In the genomic region with DNA sequence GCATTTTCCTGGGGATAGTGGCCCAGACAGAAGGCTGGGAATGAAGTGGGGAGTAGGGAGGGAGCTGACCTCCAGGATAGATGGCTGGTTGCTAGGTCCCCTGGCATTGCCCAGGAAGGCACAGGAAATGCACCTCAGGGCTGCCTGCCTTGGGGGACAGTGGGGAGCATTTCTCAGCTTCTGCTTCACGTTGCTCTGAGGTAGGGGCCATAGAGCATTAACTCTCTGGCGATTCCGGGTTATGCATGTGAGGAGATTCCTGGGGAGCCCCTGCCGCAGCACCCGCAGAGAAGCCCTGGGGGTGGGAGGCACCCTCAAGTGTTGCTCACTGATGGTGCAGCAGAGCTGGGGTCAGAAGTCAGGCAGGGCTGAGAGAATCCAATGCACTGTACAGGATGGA, we compare ENCODE assay signal across 33 cellular contexts.
"Had no signal": no experiment of that assay in that cellular context is flagged by ENCODE, and none has a peak within 500 bp of the region (broad histone marks: within the 10 kb centered on the region; RNA-seq: fewer than 3 reads in every experiment).

No MANE protein-coding gene starts in this region.

- H3K27me3 Mint-ChIP-seq: stimulated activated memory B cell treated with anti-CD40 and anti-IgM and Interleukin-4, amounts not matched to agents 10 μg/mL and 1 μg/mL and 100 μg/mL, for 72 hours had no signal

- H3K36me3 ChIP-seq: adrenal gland, colonic mucosa, lower lobe of right lung, neutrophil, ovary, SJCRH30, upper lobe of left lung had no signal

- DNase-seq: activated CD4-positive, alpha-beta T cell treated with anti-CD3 and anti-CD28 coated beads, Interleukin-2, amount 50 U/mL, for 1 hour; activated CD4-positive, CD25-positive, alpha-beta regulatory T cell treated with anti-CD3 and anti-CD28 coated beads, Interleukin-2, amount 50 U/mL, for 72 hours; activated naive CD4-positive, alpha-beta T cell treated with anti-CD3 and anti-CD28 coated beads for 36 hours; activated naive CD8-positive, alpha-beta T cell treated with anti-CD3 and anti-CD28 coated beads for 36 hours; activated T-cell treated with anti-CD3 and anti-CD28 coated beads, Interleukin-2, amount 50 U/mL, for 48 hours; aorta; body of pancreas; cerebellar nuclear complex; colonic mucosa; effector memory CD8-positive, alpha-beta T cell; kidney glomerular epithelial cell; lower lobe of right lung; naive B cell; nephron progenitor cell; stimulated activated CD4-positive, alpha-beta T cell treated with anti-CD3 and anti-CD28 coated beads, Interleukin-4, amount 100 ng/mL, for 4 hours; stimulated activated CD8-positive, alpha-beta memory T cell treated with anti-CD3 and anti-CD28 coated beads, Interleukin-4, amount 100 ng/mL, for 48 hours; stimulated activated naive CD8-positive, alpha-beta T cell treated with anti-CD3 and anti-CD28 coated beads, Interleukin-15, amount 100 ng/mL, for 72 hours; substantia nigra; T-helper 17 cell; T1000; upper lobe of left lung had no signal

- H3K27ac ChIP-seq: adrenal gland, body of pancreas, colonic mucosa, dorsolateral prefrontal cortex, lower lobe of right lung, neutrophil, ovary, SJCRH30, skin epidermis, upper lobe of left lung had no signal

- H3K9me3 Mint-ChIP-seq: activated naive CD4-positive, alpha-beta T cell treated with anti-CD3 and anti-CD28 coated beads for 36 hours; activated naive CD8-positive, alpha-beta T cell treated with anti-CD3 and anti-CD28 coated beads for 36 hours; activated T-helper 2 cell treated with anti-CD3 and anti-CD28 coated beads, Interferon-gamma antibody, Interleukin-2, Interleukin-4, amounts not matched to agents 10 μg/mL and 5 μg/mL and 100 μg/mL, durations not matched to agents 14 hours and 24 hours and 36 hours; effector memory CD8-positive, alpha-beta T cell; stimulated activated naive CD8-positive, alpha-beta T cell treated with anti-CD3 and anti-CD28 coated beads, Interleukin-15, amount 100 ng/mL, for 72 hours had no signal

- ATAC-seq: body of pancreas; effector memory CD8-positive, alpha-beta T cell; esophagus mucosa; left lobe of liver; lower lobe of right lung; SK-N-SH treated with all-trans-retinoic acid at 6 μM for 48 hours; stimulated activated memory B cell treated with anti-CD40 and anti-IgM and Interleukin-4, amounts not matched to agents 10 μg/mL and 1 μg/mL and 100 μg/mL, for 72 hours; stimulated activated naive CD8-positive, alpha-beta T cell treated with anti-CD3 and anti-CD28 coated beads, Interleukin-15, amount 100 ng/mL, for 72 hours; T-helper 17 cell had no signal

- H3K9me3 ChIP-seq: adrenal gland, body of pancreas, colonic mucosa, lower lobe of right lung, neutrophil, ovary, SJCRH30, upper lobe of left lung had no signal

- H3K4me3 Mint-ChIP-seq: activated naive CD4-positive, alpha-beta T cell treated with anti-CD3 and anti-CD28 coated beads for 36 hours; activated naive CD8-positive, alpha-beta T cell treated with anti-CD3 and anti-CD28 coated beads for 36 hours; effector memory CD8-positive, alpha-beta T cell; naive B cell; nephron progenitor cell; stimulated activated memory B cell treated with anti-CD40 and anti-IgM and Interleukin-4, amounts not matched to agents 10 μg/mL and 1 μg/mL and 100 μg/mL, for 72 hours; stimulated activated naive CD8-positive, alpha-beta T cell treated with anti-CD3 and anti-CD28 coated beads, Interleukin-15, amount 100 ng/mL, for 72 hours; T-helper 17 cell had no signal

- H3K4me1 ChIP-seq: adrenal gland, body of pancreas, colonic mucosa, lower lobe of right lung, upper lobe of left lung had no signal

- H3K4me3 ChIP-seq: adrenal gland, body of pancreas, colonic mucosa, dorsolateral prefrontal cortex, lower lobe of right lung, ovary, SJCRH30, skin epidermis, upper lobe of left lung had no signal

- H3K27ac Mint-ChIP-seq: activated naive CD4-positive, alpha-beta T cell treated with anti-CD3 and anti-CD28 coated beads for 36 hours; activated naive CD8-positive, alpha-beta T cell treated with anti-CD3 and anti-CD28 coated beads for 36 hours; activated T-helper 2 cell treated with anti-CD3 and anti-CD28 coated beads, Interferon-gamma antibody, Interleukin-2, Interleukin-4, amounts not matched to agents 10 μg/mL and 5 μg/mL and 100 μg/mL, durations not matched to agents 14 hours and 24 hours and 36 hours; effector memory CD8-positive, alpha-beta T cell; naive B cell; nephron progenitor cell; progenitor cell of endocrine pancreas; stimulated activated memory B cell treated with anti-CD40 and anti-IgM and Interleukin-4, amounts not matched to agents 10 μg/mL and 1 μg/mL and 100 μg/mL, for 72 hours; stimulated activated naive CD8-positive, alpha-beta T cell treated with anti-CD3 and anti-CD28 coated beads, Interleukin-15, amount 100 ng/mL, for 72 hours; T-helper 17 cell had no signal

- H3K36me3 Mint-ChIP-seq: activated naive CD8-positive, alpha-beta T cell treated with anti-CD3 and anti-CD28 coated beads for 36 hours; naive B cell; stimulated activated memory B cell treated with anti-CD40 and anti-IgM and Interleukin-4, amounts not matched to agents 10 μg/mL and 1 μg/mL and 100 μg/mL, for 72 hours had no signal

- H3K4me1 Mint-ChIP-seq: activated naive CD8-positive, alpha-beta T cell treated with anti-CD3 and anti-CD28 coated beads for 36 hours; naive B cell; stimulated activated memory B cell treated with anti-CD40 and anti-IgM and Interleukin-4, amounts not matched to agents 10 μg/mL and 1 μg/mL and 100 μg/mL, for 72 hours; stimulated activated naive CD8-positive, alpha-beta T cell treated with anti-CD3 and anti-CD28 coated beads, Interleukin-15, amount 100 ng/mL, for 72 hours; T-helper 17 cell had no signal

- H3K27me3 ChIP-seq: adrenal gland, body of pancreas, colonic mucosa, dorsolateral prefrontal cortex, ovary, SJCRH30, upper lobe of left lung had no signal
